In the genomic region with DNA sequence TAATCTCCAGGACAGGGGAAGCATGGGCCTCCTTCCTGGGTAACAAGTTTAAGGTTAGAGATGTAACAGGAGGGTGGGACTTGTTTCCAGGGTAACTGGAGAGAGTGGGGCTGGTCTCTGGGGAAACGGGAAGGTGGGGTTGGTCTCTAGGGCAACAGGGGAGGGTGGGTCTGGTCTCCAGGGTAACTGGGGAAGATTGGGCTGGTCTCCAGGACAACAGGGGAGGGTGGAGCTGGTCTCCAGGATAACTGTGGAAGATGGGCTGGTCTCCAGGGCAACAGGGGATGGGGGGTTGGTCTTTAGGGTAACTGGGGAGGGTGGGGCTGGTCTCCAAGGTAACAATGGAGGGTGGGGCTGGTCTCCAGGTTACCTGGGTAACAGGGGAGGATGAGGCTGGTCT, we compare ENCODE assay signal across 17 cellular contexts. TPM values are rescaled to one million over a fixed set of nuclear protein-coding genes. Genes with fewer than 3 reads are reported as not detected.
A peak's percentile ranks its signal among the peaks of the same experiment; 100 is the strongest.
DNase-seq lines count a peak whose midpoint lies in the region; ATAC-seq and TF ChIP-seq lines count a peak whose summit lies in the region.
"Had no signal": no experiment of that assay in that cellular context is flagged by ENCODE, and none has a peak within 500 bp of the region (broad histone marks: within the 10 kb centered on the region; RNA-seq: fewer than 3 reads in every experiment).

No MANE protein-coding gene starts in this region.

- H3K79me2 ChIP-seq in DND-41 (ENCODE audit: insufficient read depth, low read length) = no peaks in the 10 kb centered on the region
- H3K79me2 ChIP-seq in neural cell (replicated peaks; ENCODE audit: insufficient read depth, low read length) = no peaks in the 10 kb centered on the region

- no peak for TF ChIP-seq RAD21 in neural cell (conservative IDR thresholded peaks at IDR 0.05)

- in situ Hi-C loops in ACHN (cut with HindIII; ENCODE audit: low pct_ligation_motif_present, low pct_unique_long_range_greater_than_20kb, low sequenced_read_pairs) = no loop called here

- H3K36me3 ChIP-seq in DND-41 (ENCODE audit: insufficient read depth, low read length) (no peaks in the 10 kb centered on the region), SK-N-MC (ENCODE audit: insufficient read depth, low read length) (no peaks in the 10 kb centered on the region), neural cell (ENCODE audit: insufficient read depth, low read length) (no peaks in the 10 kb centered on the region)
- H3K36me3 ChIP-seq: heart right ventricle, right lobe of liver had no signal

- no peaks in the 10 kb centered on the region for H3K9me3 ChIP-seq in DND-41 (ENCODE audit: insufficient read depth, low read length, severe bottlenecking)
- H3K9me3 ChIP-seq in SK-N-MC (ENCODE audit: low read depth, low read length) = no peaks in the 10 kb centered on the region
- no peaks in the 10 kb centered on the region for H3K9me3 ChIP-seq in neural cell (ENCODE audit: low read length)
- H3K9me3 ChIP-seq: heart right ventricle, right lobe of liver had no signal

- no peaks in the 10 kb centered on the region for H3K9me2 ChIP-seq in neural cell (ENCODE audit: insufficient read depth, low read length)

- DNase-seq in DND-41 (peak; percentile 51), NCI-H1417 treated with DMSO at 0.1 percent for 48 hours (lab: John Stamatoyannopoulos, UW) (peak; percentile 19), SK-N-MC (ENCODE audit: low read depth, low spot score) (peak; percentile 16), ACHN (no peak)
- DNase-seq in activated T-cell treated with anti-CD3 and anti-CD28 coated beads, Interleukin-2, amount 50 U/mL, for 1 hour = no peak
- DNase-seq in activated CD4-positive, alpha-beta T cell treated with anti-CD3 and anti-CD28 coated beads for 1 hour = no peak
- DNase-seq: activated CD4-positive, alpha-beta memory T cell treated with anti-CD3 and anti-CD28 coated beads, Interleukin-2, amount 10 ng/mL, durations not matched to agents 7 days and 5 days; activated T-cell treated with anti-CD3 and anti-CD28 coated beads, Interleukin-2, amount 50 U/mL, for 48 hours; dorsolateral prefrontal cortex; heart right ventricle; mesenchymal stem cell; MM.1S; nephron progenitor cell; right lobe of liver; stimulated activated CD4-positive, alpha-beta T cell treated with anti-CD3 and anti-CD28 coated beads, Interleukin-1b, Interleukin-23, amount 100 ng/mL, for 48 hours had no signal

- H3K4me2 ChIP-seq in DND-41 (ENCODE audit: insufficient read depth, low read length) = no peak overlapping the region
- no peak overlapping the region for H3K4me2 ChIP-seq in neural cell (ENCODE audit: low read length)

- H3F3A ChIP-seq in neural cell (ENCODE audit: insufficient read depth, low read length, poor library complexity, severe bottlenecking) = no peaks in the 10 kb centered on the region

- H4K20me1 ChIP-seq in DND-41 (ENCODE audit: insufficient read depth, low read length) (no peaks in the 10 kb centered on the region), neural cell (ENCODE audit: insufficient read depth) (no peaks in the 10 kb centered on the region)

- H3K27ac ChIP-seq in DND-41 (ENCODE audit: low read length) (no peak overlapping the region), SK-N-MC (no peak overlapping the region), neural cell (ENCODE audit: low read length) (peak overlapping the region; percentile 28)
- H3K27ac ChIP-seq: dorsolateral prefrontal cortex, heart right ventricle, right lobe of liver had no signal

- TF ChIP-seq EP300 in neural cell (conservative IDR thresholded peaks at IDR 0.05; ENCODE audit: poor library complexity, severe bottlenecking) = no peak

- H3K9ac ChIP-seq in DND-41 (ENCODE audit: low read depth, low read length) = no peak overlapping the region
- no peak overlapping the region for H3K9ac ChIP-seq in SK-N-MC (ENCODE audit: insufficient read length)
- no peak overlapping the region for H3K9ac ChIP-seq in neural cell (ENCODE audit: low read length)

- no peak overlapping the region for H2AFZ ChIP-seq in DND-41 (ENCODE audit: low read depth, low read length)
- no peak overlapping the region for H2AFZ ChIP-seq in neural cell (ENCODE audit: low read depth, low read length)

- ATAC-seq in DND-41 (ENCODE audit: insufficient read depth, low read depth) = peak; percentile 47; the same call in 1 of the 3 replicates
- ATAC-seq in GM21360 (IDR thresholded peaks at IDR 0.05; ENCODE audit: unreplicated experiment) = no peak
- ATAC-seq: heart right ventricle had no signal

- H3K4me3 ChIP-seq in DND-41 (ENCODE audit: low read depth in 1 of 2, low read length in 2 of 2) = no peak overlapping the region
- H3K4me3 ChIP-seq in SK-N-MC = no peak overlapping the region
- peak overlapping the region; percentile 25 for H3K4me3 ChIP-seq in neural cell (ENCODE audit: low read length)
- H3K4me3 ChIP-seq: dorsolateral prefrontal cortex, heart right ventricle, right lobe of liver had no signal

- H3K27me3 ChIP-seq in DND-41 (ENCODE audit: insufficient read depth, low read length, poor library complexity) = no peaks in the 10 kb centered on the region
- no peaks in the 10 kb centered on the region for H3K27me3 ChIP-seq in neural cell (ENCODE audit: insufficient read depth, low read depth, low read length)
- H3K27me3 ChIP-seq: dorsolateral prefrontal cortex, right lobe of liver had no signal

- no peaks in the 10 kb centered on the region for H3K4me1 ChIP-seq in DND-41 (ENCODE audit: insufficient read depth, low read length)
- H3K4me1 ChIP-seq: heart right ventricle, right lobe of liver had no signal

- TF ChIP-seq CTCF in DND-41 (IDR thresholded peaks at IDR 0.05; ENCODE audit: borderline replicate concordance, extremely low read depth, low read length, poor library complexity, severe bottlenecking) (no peak), neural cell (IDR thresholded peaks at IDR 0.05; ENCODE audit: poor library complexity, severe bottlenecking) (no peak)

TF ChIP-seq in neural cell, 6 proteins besides CTCF, POLR2A, EP300 and RAD21:
- TF ChIP-seq MXI1 (conservative IDR thresholded peaks at IDR 0.05; ENCODE audit: poor library complexity, severe bottlenecking) (peak; percentile 18), TAF1 (IDR thresholded peaks at IDR 0.05; ENCODE audit: low read depth) (no peak)

RNA-seq across cellular contexts. Expression of a gene that starts 36.5 kb away (rescaled TPM):
- 10.4 and 12.7 TPM in 2 replicates for polyA plus RNA-seq in neural cell
- polyA minus RNA-seq in neural cell = 9.6 and 10.2 TPM in 2 replicates

RNA-seq across cellular contexts. Expression of a gene that starts 37.8 kb away (rescaled TPM):
- 5.0 and 9.9 TPM in 2 replicates for polyA plus RNA-seq in neural cell
- polyA minus RNA-seq in neural cell = 2.2 TPM in 2 replicates

RNA-seq across cellular contexts. Expression of a gene that starts 59.2 kb away (rescaled TPM):
- polyA plus RNA-seq in neural cell = 7.6 and 9.0 TPM in 2 replicates
- polyA minus RNA-seq in neural cell = 10.8 and 14.1 TPM in 2 replicates

Comparison
In these comparisons a context has a peak if more than half of its experiments do, and no peak if none do; other contexts are left out.
1. DNase-seq: peak in DND-41 (single experiment), NCI-H1417 treated with DMSO at 0.1 percent for 48 hours (single experiment) and SK-N-MC (single experiment); none in activated T-cell treated with anti-CD3 and anti-CD28 coated beads, Interleukin-2, amount 50 U/mL, for 1 hour (single experiment), activated CD4-positive, alpha-beta T cell treated with anti-CD3 and anti-CD28 coated beads for 1 hour (single experiment) and ACHN (single experiment).